In the genomic region with DNA sequence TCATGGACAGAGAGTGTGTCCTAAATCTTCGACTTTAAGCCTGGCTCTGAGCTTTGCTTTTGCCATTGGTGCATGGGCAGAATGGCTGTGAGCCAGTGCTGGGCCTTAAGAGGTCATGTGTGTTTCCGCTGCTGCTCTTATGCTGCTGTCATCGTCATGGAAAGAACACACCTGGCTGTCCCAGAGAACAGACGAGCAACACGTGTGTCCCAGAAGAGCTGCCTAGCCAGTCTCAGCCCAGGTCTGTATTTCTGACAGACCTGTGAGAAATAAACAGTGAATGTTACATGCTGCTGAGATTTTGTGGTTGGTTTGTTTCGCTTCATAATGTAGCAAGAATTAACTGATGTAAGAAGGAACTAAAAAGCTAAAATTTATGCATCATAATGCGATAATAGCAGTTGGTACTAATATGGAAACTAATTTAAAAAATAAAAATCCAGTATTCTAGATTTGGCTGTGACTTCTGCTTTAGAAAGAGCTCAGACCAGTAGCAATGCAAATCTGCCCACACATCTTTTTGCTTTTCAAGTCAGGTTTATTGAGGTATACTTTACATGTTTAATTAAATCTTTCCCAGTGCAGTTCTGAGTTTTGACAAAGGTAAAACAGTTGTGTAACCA, we compare ENCODE assay signal across 19 cellular contexts. TPM values are rescaled to one million over a fixed set of nuclear protein-coding genes. Genes with fewer than 3 reads are reported as not detected.
A peak's percentile ranks its signal among the peaks of the same experiment; 100 is the strongest.
DNase-seq lines count a peak whose midpoint lies in the region; ATAC-seq and TF ChIP-seq lines count a peak whose summit lies in the region.
"Had no signal": no experiment of that assay in that cellular context is flagged by ENCODE, and none has a peak within 500 bp of the region (broad histone marks: within the 10 kb centered on the region; RNA-seq: fewer than 3 reads in every experiment).

No MANE protein-coding gene starts in this region.

- H3K36me3 ChIP-seq in Caco-2 (ENCODE audit: control insufficient read depth, insufficient read depth, low read length), result no peaks in the 10 kb centered on the region
- H3K36me3 ChIP-seq: BLaER1, ovary had no signal

- ATAC-seq in GM18519 (IDR thresholded peaks at IDR 0.05; ENCODE audit: low FRiP score, unreplicated experiment) (peak; percentile 59), GM21576 (IDR thresholded peaks at IDR 0.05; ENCODE audit: unreplicated experiment) (peak; percentile 75), HG03159 (IDR thresholded peaks at IDR 0.05; ENCODE audit: unreplicated experiment) (peak; percentile 79), memory B cell (ENCODE audit: low read depth) (peak; percentile 53)
- ATAC-seq: activated CD8-positive, alpha-beta T cell treated with anti-CD3 and anti-CD28 coated beads for 36 hours; left colon had no signal

- peaks cover 1% of the 10 kb centered on the region for H3K9me3 Mint-ChIP-seq in memory B cell
- H3K9me3 Mint-ChIP-seq in Caco-2 (ENCODE audit: unreplicated experiment), result no peaks in the 10 kb centered on the region

- H3K4me1 Mint-ChIP-seq in memory B cell (peaks cover 7% of the 10 kb centered on the region), Caco-2 (ENCODE audit: low read depth, unreplicated experiment) (peaks cover 7% of the 10 kb centered on the region)

- POLR2A ChIA-PET in Caco-2 (lab: Charles Lee), result no interaction called here

- BruUV-seq in Caco-2 (replicated peaks; lab: Mats Ljungman, UMichigan), result no TSS peak

- CTCF ChIA-PET in Caco-2 (lab: Charles Lee), result interaction anchor here (0.6 kb wide), 1 partner anchor 134 kb away, joined by 3 read pairs; no protein-coding TSS in a partner anchor

- no peaks in the 10 kb centered on the region; the same call in 1 of the 2 replicates for H3K9me3 ChIP-seq in Caco-2
- H3K9me3 ChIP-seq: ovary had no signal

- peaks cover 2% of the 10 kb centered on the region for H3K36me3 Mint-ChIP-seq in memory B cell
- no peaks in the 10 kb centered on the region for H3K36me3 Mint-ChIP-seq in Caco-2 (ENCODE audit: insufficient read depth, unreplicated experiment)

- DNase-seq in memory B cell (ENCODE audit: low spot score in 2 of 2) (no peak), cardiac septum (ENCODE audit: low spot score) (no peak), Caco-2 (no peak), HuH-7 (ENCODE audit: low spot score) (no peak)
- DNase-seq: activated CD8-positive, alpha-beta T cell treated with anti-CD3 and anti-CD28 coated beads for 36 hours; GOT3; left colon; MM.1S; NCI-H2081; NCI-H524 treated with DMSO at 0.1 percent for 48 hours; ovary; stimulated activated CD4-positive, alpha-beta T cell treated with anti-CD3 and anti-CD28 coated beads, Interleukin-4, amount 100 ng/mL, for 4 hours; SW 1271 had no signal

- TF ChIP-seq CTCF in Caco-2 (IDR thresholded peaks at IDR 0.05; ENCODE audit: insufficient read depth in 1 of 2, low read depth in 1 of 2, low read length in 1 of 2, severe bottlenecking in 1 of 2, unreplicated experiment in 1 of 2), result no peak

- no peaks in the 10 kb centered on the region for H3K27me3 ChIP-seq in Caco-2 (replicated peaks; ENCODE audit: control insufficient read depth, insufficient read depth, low read length)
- H3K27me3 ChIP-seq: BLaER1, ovary had no signal

- no peak overlapping the region for H3K4me3 Mint-ChIP-seq in memory B cell
- H3K4me3 Mint-ChIP-seq in Caco-2 (ENCODE audit: unreplicated experiment), result no peak overlapping the region
- H3K4me3 Mint-ChIP-seq: activated CD8-positive, alpha-beta T cell treated with anti-CD3 and anti-CD28 coated beads for 36 hours had no signal

- H3K4me1 ChIP-seq in Caco-2, result no peaks in the 10 kb centered on the region

- no peaks in the 10 kb centered on the region for H3K27me3 Mint-ChIP-seq in memory B cell
- H3K27me3 Mint-ChIP-seq in Caco-2 (ENCODE audit: insufficient read depth, unreplicated experiment), result no peaks in the 10 kb centered on the region

- H3K27ac Mint-ChIP-seq in memory B cell (no peak overlapping the region), Caco-2 (ENCODE audit: unreplicated experiment) (no peak overlapping the region)
- H3K27ac Mint-ChIP-seq: activated CD8-positive, alpha-beta T cell treated with anti-CD3 and anti-CD28 coated beads for 36 hours had no signal

- H3K4me3 ChIP-seq in Caco-2 (ENCODE audit: low read depth, low read length), result no peak overlapping the region
- H3K4me3 ChIP-seq: BLaER1, ovary, skin epidermis had no signal

- intact Hi-C loops in cardiac septum (cut with DNase I), result no loop called here
- intact Hi-C loops in Caco-2 (cut with micrococcal nuclease; ENCODE audit: unreplicated experiment), result no loop called here

RNA-seq across cellular contexts. Expression of a gene that starts 11.5 kb away (rescaled TPM):
- total RNA-seq in cardiac septum (not detected), Caco-2 (2022) (not detected in 2 replicates)
- total RNA-seq: activated CD8-positive, alpha-beta T cell treated with anti-CD3 and anti-CD28 coated beads for 36 hours; fibroblast of villous mesenchyme; left colon; ovary had no signal
